10 cellular contexts compared by ENCODE assay signal in genomic region chr2:109217362-109218086, GRCh38.
DNase-seq lines count a peak whose midpoint lies in the region; ATAC-seq and TF ChIP-seq lines count a peak whose summit lies in the region.
"Had no signal": no experiment of that assay in that cellular context is flagged by ENCODE, and none has a peak within 500 bp of the region (broad histone marks: within the 10 kb centered on the region; RNA-seq: fewer than 3 reads in every experiment).

No MANE protein-coding gene starts in this region.

- H3K27me3 Mint-ChIP-seq in CD4-positive, CD25-positive, alpha-beta regulatory T cell, result peaks cover 71% of the 10 kb centered on the region
- peaks cover 30 to 69% (median 37%) of the 10 kb centered on the region in 5 donors for H3K27me3 Mint-ChIP-seq in naive thymus-derived CD8-positive, alpha-beta T cell

- H3K27ac ChIP-seq in CD4-positive, CD25-positive, alpha-beta regulatory T cell (ENCODE audit: insufficient read depth, low read length, poor library complexity, severe bottlenecking), result no peak overlapping the region
- H3K27ac ChIP-seq in caudate nucleus (ENCODE audit: low read depth, low read length), result peak overlapping the region; percentile 49

- no peaks in the 10 kb centered on the region for H3K9me3 ChIP-seq in CD4-positive, CD25-positive, alpha-beta regulatory T cell (ENCODE audit: control insufficient read depth in 2 of 2, low read length in 2 of 2)

- H3K4me1 ChIP-seq in CD4-positive, CD25-positive, alpha-beta regulatory T cell (ENCODE audit: control insufficient read depth, insufficient read depth, low read length, poor library complexity, severe bottlenecking), result peaks cover 64% of the 10 kb centered on the region

- H3K36me3 ChIP-seq in CD4-positive, CD25-positive, alpha-beta regulatory T cell (ENCODE audit: control insufficient read depth, insufficient read depth, low read length), result no peaks in the 10 kb centered on the region

- no peak for ATAC-seq in CD4-positive, CD25-positive, alpha-beta regulatory T cell (ENCODE audit: low read depth in 2 of 2)
- no peak for ATAC-seq in naive thymus-derived CD8-positive, alpha-beta T cell
- ATAC-seq in GM19463 (IDR thresholded peaks at IDR 0.05; ENCODE audit: unreplicated experiment), result no peak
- no peak for ATAC-seq in HG03457 (IDR thresholded peaks at IDR 0.05; ENCODE audit: unreplicated experiment)

- POLR2A ChIA-PET in naive thymus-derived CD8-positive, alpha-beta T cell (lab: Charles Lee), result interaction anchor here (1.3 to 1.9 kb wide), 2 partner anchors 131 to 186 kb away, joined by 5 to 7 read pairs; no protein-coding TSS in a partner anchor

- H3K9me3 Mint-ChIP-seq in CD4-positive, CD25-positive, alpha-beta regulatory T cell, result no peaks in the 10 kb centered on the region
- H3K9me3 Mint-ChIP-seq in naive thymus-derived CD8-positive, alpha-beta T cell, result no peaks in the 10 kb centered on the region

- no peaks in the 10 kb centered on the region for H3K36me3 Mint-ChIP-seq in CD4-positive, CD25-positive, alpha-beta regulatory T cell
- peaks cover 0 to 4% (median 0%) of the 10 kb centered on the region in 3 donors for H3K36me3 Mint-ChIP-seq in naive thymus-derived CD8-positive, alpha-beta T cell

- TF ChIP-seq CTCF in HFF-Myc (IDR thresholded peaks at IDR 0.05; ENCODE audit: low read depth, low read length, missing control alignments), result no peak

- peak overlapping the region; percentile 69 for H3K4me3 ChIP-seq in CD4-positive, CD25-positive, alpha-beta regulatory T cell (ENCODE audit: low read depth, low read length)
- H3K4me3 ChIP-seq in HFF-Myc (replicated peaks; ENCODE audit: low read depth, low read length), result no peak overlapping the region

- peaks cover 31% of the 10 kb centered on the region for H3K27me3 ChIP-seq in CD4-positive, CD25-positive, alpha-beta regulatory T cell (ENCODE audit: control insufficient read depth, insufficient read depth, low read length)

- H3K4me3 Mint-ChIP-seq in CD4-positive, CD25-positive, alpha-beta regulatory T cell, result peak overlapping the region; percentile 75 to 91 (median 80)
- H3K4me3 Mint-ChIP-seq in naive thymus-derived CD8-positive, alpha-beta T cell, result peak overlapping the region; percentile 47 to 86 (median 74)

- DNase-seq in CD4-positive, CD25-positive, alpha-beta regulatory T cell, result peak in 1 of 3 donors; percentile 23
- DNase-seq in HFF-Myc (ENCODE audit: extremely low read depth, low read depth) (peak; percentile 96), caudate nucleus (lab: John Stamatoyannopoulos, UW) (no peak), NCI-H1694 treated with DMSO at 0.1 percent for 48 hours (lab: John Stamatoyannopoulos, UW) (no peak)
- peak in 2 of 10 donors; percentile 32 to 44 for DNase-seq in naive thymus-derived CD8-positive, alpha-beta T cell
- no peak for DNase-seq in effector CD8-positive, alpha-beta T cell (lab: John Stamatoyannopoulos, UW)
- DNase-seq: effector memory CD4-positive, alpha-beta T cell; NCI-H524 had no signal

- H3K27ac Mint-ChIP-seq in CD4-positive, CD25-positive, alpha-beta regulatory T cell, result peak overlapping the region in 2 of 3 donors; percentile 25 to 84
- H3K27ac Mint-ChIP-seq in naive thymus-derived CD8-positive, alpha-beta T cell, result peak overlapping the region in 6 of 10 donors; percentile 27 to 63 (median 31)

- peaks cover 27 to 72% (median 62%) of the 10 kb centered on the region in 4 donors for H3K4me1 Mint-ChIP-seq in CD4-positive, CD25-positive, alpha-beta regulatory T cell
- peaks cover 47 to 66% (median 65%) of the 10 kb centered on the region in 4 donors for H3K4me1 Mint-ChIP-seq in naive thymus-derived CD8-positive, alpha-beta T cell
